Comparison of ENCODE assay signal across 12 cellular contexts in genomic region chr3:186268616-186269448, GRCh38.
A peak's percentile ranks its signal among the peaks of the same experiment; 100 is the strongest.
DNase-seq lines count a peak whose midpoint lies in the region; FAIRE-seq and TF ChIP-seq lines count a peak whose summit lies in the region.
"Had no signal": no experiment of that assay in that cellular context is flagged by ENCODE, and none has a peak within 500 bp of the region (broad histone marks: within the 10 kb centered on the region; RNA-seq: fewer than 3 reads in every experiment).

No MANE protein-coding gene starts in this region.

- POLR2A ChIA-PET in Caco-2 (lab: Charles Lee) = no interaction called here
- POLR2A ChIA-PET in HEK293T (lab: Yijun Ruan, JAX) = interaction anchor here (0.6 kb wide), 1 partner anchor 28 kb away, joined by 4 read pairs; no protein-coding TSS in a partner anchor

- in situ Hi-C loops in transverse colon (cut with MboI; ENCODE audit: low pct_ligation_motif_present in 1 of 4, low pct_unique_long_range_greater_than_20kb in 1 of 4, low sequenced_read_pairs in 3 of 4) = loop anchor here in 1 of 4 donors (10.0 to 25.0 kb wide), 2 partner anchors 266 to 282 kb away; no protein-coding TSS in a partner anchor

- H4K20me1 ChIP-seq in keratinocyte (ENCODE audit: control insufficient read depth, extremely low read depth, insufficient read depth, low read length) = no peaks in the 10 kb centered on the region

- H3K4me1 Mint-ChIP-seq in Caco-2 (ENCODE audit: low read depth, unreplicated experiment) = no peaks in the 10 kb centered on the region
- H3K4me1 Mint-ChIP-seq: natural killer cell had no signal

- no peaks in the 10 kb centered on the region for H3K36me3 Mint-ChIP-seq in Caco-2 (ENCODE audit: insufficient read depth, unreplicated experiment)
- H3K36me3 Mint-ChIP-seq: natural killer cell had no signal

- H3K9me3 ChIP-seq in Caco-2 (no peaks in the 10 kb centered on the region), keratinocyte (ENCODE audit: control insufficient read depth, low read depth, low read length) (no peaks in the 10 kb centered on the region), transverse colon (no peaks in the 10 kb centered on the region)
- H3K9me3 ChIP-seq: heart left ventricle had no signal

- peak; percentile 32 to 51 for TF ChIP-seq CTCF in Caco-2 (IDR thresholded peaks at IDR 0.05; ENCODE audit: insufficient read depth in 1 of 2, low read depth in 1 of 2, low read length in 1 of 2, severe bottlenecking in 1 of 2, unreplicated experiment in 1 of 2)
- peak; percentile 29 for TF ChIP-seq CTCF in HFF-Myc (IDR thresholded peaks at IDR 0.05; ENCODE audit: low read depth, low read length, missing control alignments)
- TF ChIP-seq CTCF in keratinocyte (optimal IDR thresholded peaks at IDR 0.05 in 1 of 3, IDR thresholded peaks at IDR 0.05 in 1 of 3, conservative IDR thresholded peaks at IDR 0.05 in 1 of 3; ENCODE audit: extremely low read depth in 1 of 3, insufficient read depth in 2 of 3, low read length in 3 of 3) = peak; percentile 18 to 56 (median 25)
- TF ChIP-seq CTCF in transverse colon (IDR thresholded peaks at IDR 0.05) = no peak

- no peaks in the 10 kb centered on the region for H3K79me2 ChIP-seq in keratinocyte (ENCODE audit: control insufficient read depth, insufficient read depth, low read length)

- H2AFZ ChIP-seq in keratinocyte (ENCODE audit: control insufficient read depth, low read length) = no peak overlapping the region

- H3K27ac ChIP-seq in keratinocyte (ENCODE audit: control insufficient read depth, insufficient read depth, low read length) (no peak overlapping the region), transverse colon (no peak overlapping the region)
- H3K27ac ChIP-seq: heart left ventricle, HL-60 had no signal

- H3K27me3 Mint-ChIP-seq in Caco-2 (ENCODE audit: insufficient read depth, unreplicated experiment) = peaks cover 4% of the 10 kb centered on the region

- H3K27ac Mint-ChIP-seq in Caco-2 (ENCODE audit: unreplicated experiment) = no peak overlapping the region
- H3K27ac Mint-ChIP-seq: natural killer cell had no signal

- no TSS peak for BruUV-seq in Caco-2 (replicated peaks; lab: Mats Ljungman, UMichigan)

- DNase-seq in Caco-2 (peak; percentile 46 to 53), HFF-Myc (ENCODE audit: extremely low read depth, low read depth) (no peak), amniotic epithelial cell (ENCODE audit: low read depth) (peak; percentile 52), keratinocyte (ENCODE audit: low read depth, low spot score) (no peak), HEK293T (ENCODE audit: extremely low spot score) (no peak), GM19240 (ENCODE audit: insufficient read length, low spot score) (no peak), transverse colon (no peak)
- DNase-seq in activated naive CD4-positive, alpha-beta T cell (lab: John Stamatoyannopoulos, UW) = no peak
- DNase-seq: amniotic stem cell, heart left ventricle, natural killer cell had no signal

- dilution Hi-C loops in keratinocyte (cut with MboI; ENCODE audit: extremely low pct_ligation_motif_present, low sequenced_read_pairs) = no loop called here

- CTCF ChIA-PET in Caco-2 (lab: Charles Lee) = interaction anchor here (1.0 to 2.7 kb wide), 4 partner anchors 9 to 176 kb away, joined by 3 to 8 read pairs (median 4); no protein-coding TSS in a partner anchor
- CTCF ChIA-PET in HEK293T (lab: Yijun Ruan, JAX) = no interaction called here

- intact Hi-C loops in Caco-2 (cut with micrococcal nuclease; ENCODE audit: unreplicated experiment) (loop anchor here (2.0 kb wide), 1 partner anchor 286 kb away; no protein-coding TSS in a partner anchor), transverse colon (cut with DNase I; ENCODE audit: low total_unique reads) (no loop called here)

- no peaks in the 10 kb centered on the region for H3K9me1 ChIP-seq in keratinocyte (ENCODE audit: control insufficient read depth, extremely low read depth, insufficient read depth, low read length)

- WGBS in transverse colon (ENCODE audit: low coverage in 1 of 2), 2 donors = 90% methylated on average over 28 of the region's 29 CpGs; no CpG with 5 or more reads in 1 of the 2 donors

- no peak overlapping the region for H3K4me3 ChIP-seq in Caco-2 (ENCODE audit: low read depth, low read length)
- no peak overlapping the region for H3K4me3 ChIP-seq in HFF-Myc (replicated peaks; ENCODE audit: low read depth, low read length)
- no peak overlapping the region for H3K4me3 ChIP-seq in keratinocyte (ENCODE audit: control insufficient read depth in 2 of 3, extremely low read depth in 1 of 3, insufficient read depth in 2 of 3, low read depth in 1 of 3, low read length in 3 of 3)
- no peak overlapping the region for H3K4me3 ChIP-seq in transverse colon
- H3K4me3 ChIP-seq: heart left ventricle had no signal

- H3K27me3 ChIP-seq in Caco-2 (replicated peaks; ENCODE audit: control insufficient read depth, insufficient read depth, low read length) (no peaks in the 10 kb centered on the region), keratinocyte (ENCODE audit: control insufficient read depth, extremely low read depth, insufficient read depth, low read length) (peaks cover 2% of the 10 kb centered on the region), transverse colon (no peaks in the 10 kb centered on the region)
- H3K27me3 ChIP-seq: heart left ventricle had no signal

- TF ChIP-seq EP300 in transverse colon (IDR thresholded peaks at IDR 0.05; ENCODE audit: low read depth) = no peak

- no peak for FAIRE-seq in keratinocyte (lab: Jason Lieb, UNC)

- H3K36me3 ChIP-seq in Caco-2 (ENCODE audit: control insufficient read depth, insufficient read depth, low read length) (no peaks in the 10 kb centered on the region), keratinocyte (ENCODE audit: control insufficient read depth in 2 of 2, extremely low read depth in 1 of 2, insufficient read depth in 2 of 2, low read length in 2 of 2) (no peaks in the 10 kb centered on the region), transverse colon (no peaks in the 10 kb centered on the region)

- no peaks in the 10 kb centered on the region for H3K9me3 Mint-ChIP-seq in Caco-2 (ENCODE audit: unreplicated experiment)
- H3K9me3 Mint-ChIP-seq: natural killer cell had no signal

- H3K4me1 ChIP-seq in Caco-2 (no peaks in the 10 kb centered on the region), keratinocyte (ENCODE audit: control insufficient read depth, extremely low read depth, insufficient read depth, low read length) (no peaks in the 10 kb centered on the region), transverse colon (no peaks in the 10 kb centered on the region)

- no peak overlapping the region for H3K9ac ChIP-seq in keratinocyte (ENCODE audit: control insufficient read depth, extremely low read depth, insufficient read depth, low read length)

- no peak overlapping the region for H3K4me2 ChIP-seq in keratinocyte (ENCODE audit: control insufficient read depth, extremely low read depth, insufficient read depth, low read depth, low read length)

- TF ChIP-seq POLR2A in transverse colon (IDR thresholded peaks at IDR 0.05) = no peak

- H3K4me3 Mint-ChIP-seq in Caco-2 (ENCODE audit: unreplicated experiment) = no peak overlapping the region
- H3K4me3 Mint-ChIP-seq: natural killer cell had no signal

TF ChIP-seq in HEK293T, 16 proteins besides CTCF, POLR2A, EP300 and RAD21:
- TF ChIP-seq LEF1 (IDR thresholded peaks at IDR 0.05; ENCODE audit: borderline replicate concordance) (no peak), FOXA1 (IDR thresholded peaks at IDR 0.05) (no peak), CTBP1 (IDR thresholded peaks at IDR 0.05; ENCODE audit: borderline replicate concordance) (no peak), SUZ12 (IDR thresholded peaks at IDR 0.05) (no peak), FOXK2 (IDR thresholded peaks at IDR 0.05) (no peak), HDGF (IDR thresholded peaks at IDR 0.05; ENCODE audit: borderline replicate concordance) (no peak), L3MBTL2 (conservative IDR thresholded peaks at IDR 0.05) (no peak), TARDBP (IDR thresholded peaks at IDR 0.05) (no peak), ELF4 (IDR thresholded peaks at IDR 0.05) (no peak), ARNT (IDR thresholded peaks at IDR 0.05) (no peak), ZNF384 (IDR thresholded peaks at IDR 0.05) (no peak)
TF ChIP-seq in HEK293T: peak in this region for 0.

Comparison
In these comparisons a context has a peak if more than half of its experiments do, and no peak if none do; other contexts are left out.
1. DNase-seq: peak in Caco-2 (2 of 2) and amniotic epithelial cell (single experiment); none in HFF-Myc (single experiment), keratinocyte (single experiment), HEK293T (single experiment), GM19240 (single experiment), transverse colon (single experiment) and activated naive CD4-positive, alpha-beta T cell (0 of 4).
2. CTCF ChIP-seq: peak in Caco-2 (2 of 2), HFF-Myc (single experiment) and keratinocyte (3 of 3); none in transverse colon (0 of 5).